In the genomic region with DNA sequence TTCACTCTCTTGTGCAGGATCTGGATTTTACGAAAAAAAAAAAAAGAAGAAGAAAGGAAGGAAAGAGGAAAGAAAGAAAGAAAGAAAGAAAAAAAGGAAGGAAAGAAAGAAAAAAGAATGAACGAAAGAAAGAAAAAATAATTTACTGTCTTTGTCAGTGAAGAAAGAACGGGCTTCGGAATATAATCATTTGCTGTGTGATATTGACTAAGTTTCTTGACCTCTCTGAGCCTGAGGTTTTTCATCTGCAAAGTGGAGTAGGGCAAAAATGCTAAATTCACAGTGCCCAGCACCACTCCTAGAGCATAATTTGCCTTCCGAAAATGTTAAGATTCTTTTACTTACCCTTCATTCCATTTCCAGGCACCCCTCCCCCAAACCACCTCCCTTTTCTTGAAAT, we compare ENCODE assay signal across 8 cellular contexts. TPM values are rescaled to one million over a fixed set of nuclear protein-coding genes. Genes with fewer than 3 reads are reported as not detected.
DNase-seq lines count a peak whose midpoint lies in the region; ATAC-seq lines count a peak whose summit lies in the region.

No MANE protein-coding gene starts in this region.

- DNase-seq in activated CD4-positive, alpha-beta T cell treated with anti-CD3 and anti-CD28 coated beads for 36 hours = no peak
- no peak for DNase-seq in activated CD4-positive, alpha-beta T cell treated with anti-CD3 and anti-CD28 coated beads for 48 hours
- no peak for DNase-seq in activated T-helper 1 cell treated with anti-CD3 and anti-CD28 coated beads, Interleukin-12 subunit alpha, Interleukin-12 subunit beta, Interleukin-2, Interleukin-4 antibody, amounts not matched to agents 30 ng/mL and 10 ng/mL and 1 ng/mL, durations not matched to agents 14 hours and 24 hours and 36 hours (ENCODE audit: low spot score)
- no peak for DNase-seq in iPS DF 6.9 (ENCODE audit: low read depth, low spot score)
- DNase-seq in stimulated activated CD4-positive, alpha-beta T cell treated with anti-CD3 and anti-CD28 coated beads, Interleukin-2, amount 100 ng/mL, for 24 hours = no peak
- no peak for DNase-seq in NCI-H2107 treated with DMSO at 0.1 percent for 48 hours (lab: John Stamatoyannopoulos, UW; ENCODE audit: unreplicated experiment)

- ATAC-seq in activated CD4-positive, alpha-beta T cell treated with anti-CD3 and anti-CD28 coated beads for 36 hours = no peak
- ATAC-seq in GM19395 (IDR thresholded peaks at IDR 0.05; ENCODE audit: unreplicated experiment) = no peak

- WGBS in iPS DF 6.9 (ENCODE audit: insufficient coverage, insufficient read length) = 100% methylated on average over 1 of the region's 5 CpGs

- H3K36me3 Mint-ChIP-seq in activated CD4-positive, alpha-beta T cell treated with anti-CD3 and anti-CD28 coated beads for 36 hours (ENCODE audit: low read depth) = peaks cover 4% of the 10 kb centered on the region
- H3K36me3 Mint-ChIP-seq in activated T-helper 1 cell treated with anti-CD3 and anti-CD28 coated beads, Interleukin-12 subunit alpha, Interleukin-12 subunit beta, Interleukin-2, Interleukin-4 antibody, amounts not matched to agents 30 ng/mL and 10 ng/mL and 1 ng/mL, durations not matched to agents 14 hours and 24 hours and 36 hours (ENCODE audit: low read depth) = peaks cover 3% of the 10 kb centered on the region

- H3K27me3 Mint-ChIP-seq in activated CD4-positive, alpha-beta T cell treated with anti-CD3 and anti-CD28 coated beads for 36 hours = peaks cover 42% of the 10 kb centered on the region
- peaks cover 36% of the 10 kb centered on the region for H3K27me3 Mint-ChIP-seq in activated T-helper 1 cell treated with anti-CD3 and anti-CD28 coated beads, Interleukin-12 subunit alpha, Interleukin-12 subunit beta, Interleukin-2, Interleukin-4 antibody, amounts not matched to agents 30 ng/mL and 10 ng/mL and 1 ng/mL, durations not matched to agents 14 hours and 24 hours and 36 hours (ENCODE audit: insufficient read depth)

- no peak overlapping the region for H3K27ac Mint-ChIP-seq in activated CD4-positive, alpha-beta T cell treated with anti-CD3 and anti-CD28 coated beads for 36 hours
- H3K27ac Mint-ChIP-seq in activated T-helper 1 cell treated with anti-CD3 and anti-CD28 coated beads, Interleukin-12 subunit alpha, Interleukin-12 subunit beta, Interleukin-2, Interleukin-4 antibody, amounts not matched to agents 30 ng/mL and 10 ng/mL and 1 ng/mL, durations not matched to agents 14 hours and 24 hours and 36 hours = peak overlapping the region; percentile 52

- CTCF ChIA-PET in activated CD4-positive, alpha-beta T cell treated with anti-CD3 and anti-CD28 coated beads for 36 hours (lab: Charles Lee) = no interaction called here

- H3K9me3 ChIP-seq in iPS DF 6.9 (ENCODE audit: control insufficient read depth, insufficient read depth, low read length) = no peaks in the 10 kb centered on the region
- H3K9me3 ChIP-seq in stomach smooth muscle (ENCODE audit: control insufficient read depth in 2 of 2, low read length in 2 of 2) = no peaks in the 10 kb centered on the region

- peak overlapping the region; percentile 50 to 62 for H3K9ac ChIP-seq in stomach smooth muscle (ENCODE audit: low read length in 2 of 2)

- H3K27me3 ChIP-seq in iPS DF 6.9 (ENCODE audit: control insufficient read depth, insufficient read depth, low read length) (peaks cover 2% of the 10 kb centered on the region; the same call in 1 of the 2 replicates), stomach smooth muscle (ENCODE audit: control insufficient read depth in 1 of 2, insufficient read depth in 2 of 2, low read length in 2 of 2) (no peaks in the 10 kb centered on the region)

- H3K4me3 Mint-ChIP-seq in activated CD4-positive, alpha-beta T cell treated with anti-CD3 and anti-CD28 coated beads for 36 hours = peak overlapping the region; percentile 53
- peak overlapping the region; percentile 75 for H3K4me3 Mint-ChIP-seq in activated T-helper 1 cell treated with anti-CD3 and anti-CD28 coated beads, Interleukin-12 subunit alpha, Interleukin-12 subunit beta, Interleukin-2, Interleukin-4 antibody, amounts not matched to agents 30 ng/mL and 10 ng/mL and 1 ng/mL, durations not matched to agents 14 hours and 24 hours and 36 hours

- H3K4me1 ChIP-seq in iPS DF 6.9 (ENCODE audit: control insufficient read depth, insufficient read depth, low read length) (peaks cover 13% of the 10 kb centered on the region), stomach smooth muscle (ENCODE audit: control insufficient read depth, insufficient read depth, low read length) (peaks cover 59% of the 10 kb centered on the region)

- no peaks in the 10 kb centered on the region for H3K9me3 Mint-ChIP-seq in activated CD4-positive, alpha-beta T cell treated with anti-CD3 and anti-CD28 coated beads for 36 hours (ENCODE audit: low read depth)
- H3K9me3 Mint-ChIP-seq in activated T-helper 1 cell treated with anti-CD3 and anti-CD28 coated beads, Interleukin-12 subunit alpha, Interleukin-12 subunit beta, Interleukin-2, Interleukin-4 antibody, amounts not matched to agents 30 ng/mL and 10 ng/mL and 1 ng/mL, durations not matched to agents 14 hours and 24 hours and 36 hours = no peaks in the 10 kb centered on the region

- H3K27ac ChIP-seq in iPS DF 6.9 (ENCODE audit: low read length) = no peak overlapping the region
- peak overlapping the region; percentile 79 for H3K27ac ChIP-seq in stomach smooth muscle (ENCODE audit: low read length)

- POLR2A ChIA-PET in activated CD4-positive, alpha-beta T cell treated with anti-CD3 and anti-CD28 coated beads for 36 hours (lab: Charles Lee) = interaction anchor here (1.1 kb wide), 1 partner anchor 73 kb away, joined by 4 read pairs; a partner anchor contains a TSS

- intact Hi-C loops in activated CD4-positive, alpha-beta T cell treated with anti-CD3 and anti-CD28 coated beads for 36 hours (cut with DNase I, micrococcal nuclease) = no loop called here
- intact Hi-C loops in activated T-helper 1 cell treated with anti-CD3 and anti-CD28 coated beads, Interleukin-12 subunit alpha, Interleukin-12 subunit beta, Interleukin-2, Interleukin-4 antibody, amounts not matched to agents 30 ng/mL and 10 ng/mL and 1 ng/mL, durations not matched to agents 14 hours and 24 hours and 36 hours (cut with micrococcal nuclease) = no loop called here

- peak overlapping the region; percentile 54; the same call in 1 of the 2 replicates for H3K4me3 ChIP-seq in iPS DF 6.9 (ENCODE audit: low read length)
- peak overlapping the region; percentile 72 to 77 for H3K4me3 ChIP-seq in stomach smooth muscle (ENCODE audit: low read length in 2 of 2)

- peaks cover 49% of the 10 kb centered on the region for H3K4me1 Mint-ChIP-seq in activated CD4-positive, alpha-beta T cell treated with anti-CD3 and anti-CD28 coated beads for 36 hours
- peaks cover 52% of the 10 kb centered on the region for H3K4me1 Mint-ChIP-seq in activated T-helper 1 cell treated with anti-CD3 and anti-CD28 coated beads, Interleukin-12 subunit alpha, Interleukin-12 subunit beta, Interleukin-2, Interleukin-4 antibody, amounts not matched to agents 30 ng/mL and 10 ng/mL and 1 ng/mL, durations not matched to agents 14 hours and 24 hours and 36 hours (ENCODE audit: low read depth)

- H3K36me3 ChIP-seq in iPS DF 6.9 (ENCODE audit: control insufficient read depth, insufficient read depth, low read length) (no peaks in the 10 kb centered on the region), stomach smooth muscle (ENCODE audit: control insufficient read depth in 2 of 2, insufficient read depth in 2 of 2, low read length in 2 of 2) (peaks cover 7% of the 10 kb centered on the region in 2 donors)

RNA-seq across cellular contexts. Expression of a gene that starts 0.3 kb away (rescaled TPM):
- total RNA-seq in activated CD4-positive, alpha-beta T cell treated with anti-CD3 and anti-CD28 coated beads for 36 hours = under 1 TPM; 0.18 to 0.37 TPM
- 0.15 and 0.21 TPM in 2 replicates for total RNA-seq in activated T-helper 1 cell treated with anti-CD3 and anti-CD28 coated beads, Interleukin-12 subunit alpha, Interleukin-12 subunit beta, Interleukin-2, Interleukin-4 antibody, amounts not matched to agents 30 ng/mL and 10 ng/mL and 1 ng/mL, durations not matched to agents 14 hours and 24 hours and 36 hours

RNA-seq across cellular contexts. Expression of a gene that starts 0.4 kb away (rescaled TPM):
- total RNA-seq in activated CD4-positive, alpha-beta T cell treated with anti-CD3 and anti-CD28 coated beads for 36 hours = 1 to 10 TPM; 1.2 to 1.4 TPM
- total RNA-seq in activated T-helper 1 cell treated with anti-CD3 and anti-CD28 coated beads, Interleukin-12 subunit alpha, Interleukin-12 subunit beta, Interleukin-2, Interleukin-4 antibody, amounts not matched to agents 30 ng/mL and 10 ng/mL and 1 ng/mL, durations not matched to agents 14 hours and 24 hours and 36 hours = 1.8 and 2.2 TPM in 2 replicates

RNA-seq across cellular contexts. Expression of a gene that starts 5.2 kb away (rescaled TPM):
- under 1 TPM; 0.73 to 0.97 TPM for total RNA-seq in activated CD4-positive, alpha-beta T cell treated with anti-CD3 and anti-CD28 coated beads for 36 hours
- total RNA-seq in activated T-helper 1 cell treated with anti-CD3 and anti-CD28 coated beads, Interleukin-12 subunit alpha, Interleukin-12 subunit beta, Interleukin-2, Interleukin-4 antibody, amounts not matched to agents 30 ng/mL and 10 ng/mL and 1 ng/mL, durations not matched to agents 14 hours and 24 hours and 36 hours = 0.52 and 0.76 TPM in 2 replicates

RNA-seq across cellular contexts. Expression of a gene that starts 22.9 kb away (rescaled TPM):
- 1 to 10 TPM; 9.0 to 9.2 TPM for total RNA-seq in activated CD4-positive, alpha-beta T cell treated with anti-CD3 and anti-CD28 coated beads for 36 hours
- total RNA-seq in activated T-helper 1 cell treated with anti-CD3 and anti-CD28 coated beads, Interleukin-12 subunit alpha, Interleukin-12 subunit beta, Interleukin-2, Interleukin-4 antibody, amounts not matched to agents 30 ng/mL and 10 ng/mL and 1 ng/mL, durations not matched to agents 14 hours and 24 hours and 36 hours = 9.1 and 11.6 TPM in 2 replicates
